1 cellular context compared by ENCODE assay signal in genomic region chr6:4021133-4021861, GRCh38.
TF ChIP-seq lines count a peak whose summit lies in the region.

No MANE protein-coding gene starts in this region.

TF ChIP-seq in HepG2, 621 proteins besides CTCF, POLR2A, EP300 and RAD21 (continued from another document and continues in another):
- TF ChIP-seq, protein P1, sequence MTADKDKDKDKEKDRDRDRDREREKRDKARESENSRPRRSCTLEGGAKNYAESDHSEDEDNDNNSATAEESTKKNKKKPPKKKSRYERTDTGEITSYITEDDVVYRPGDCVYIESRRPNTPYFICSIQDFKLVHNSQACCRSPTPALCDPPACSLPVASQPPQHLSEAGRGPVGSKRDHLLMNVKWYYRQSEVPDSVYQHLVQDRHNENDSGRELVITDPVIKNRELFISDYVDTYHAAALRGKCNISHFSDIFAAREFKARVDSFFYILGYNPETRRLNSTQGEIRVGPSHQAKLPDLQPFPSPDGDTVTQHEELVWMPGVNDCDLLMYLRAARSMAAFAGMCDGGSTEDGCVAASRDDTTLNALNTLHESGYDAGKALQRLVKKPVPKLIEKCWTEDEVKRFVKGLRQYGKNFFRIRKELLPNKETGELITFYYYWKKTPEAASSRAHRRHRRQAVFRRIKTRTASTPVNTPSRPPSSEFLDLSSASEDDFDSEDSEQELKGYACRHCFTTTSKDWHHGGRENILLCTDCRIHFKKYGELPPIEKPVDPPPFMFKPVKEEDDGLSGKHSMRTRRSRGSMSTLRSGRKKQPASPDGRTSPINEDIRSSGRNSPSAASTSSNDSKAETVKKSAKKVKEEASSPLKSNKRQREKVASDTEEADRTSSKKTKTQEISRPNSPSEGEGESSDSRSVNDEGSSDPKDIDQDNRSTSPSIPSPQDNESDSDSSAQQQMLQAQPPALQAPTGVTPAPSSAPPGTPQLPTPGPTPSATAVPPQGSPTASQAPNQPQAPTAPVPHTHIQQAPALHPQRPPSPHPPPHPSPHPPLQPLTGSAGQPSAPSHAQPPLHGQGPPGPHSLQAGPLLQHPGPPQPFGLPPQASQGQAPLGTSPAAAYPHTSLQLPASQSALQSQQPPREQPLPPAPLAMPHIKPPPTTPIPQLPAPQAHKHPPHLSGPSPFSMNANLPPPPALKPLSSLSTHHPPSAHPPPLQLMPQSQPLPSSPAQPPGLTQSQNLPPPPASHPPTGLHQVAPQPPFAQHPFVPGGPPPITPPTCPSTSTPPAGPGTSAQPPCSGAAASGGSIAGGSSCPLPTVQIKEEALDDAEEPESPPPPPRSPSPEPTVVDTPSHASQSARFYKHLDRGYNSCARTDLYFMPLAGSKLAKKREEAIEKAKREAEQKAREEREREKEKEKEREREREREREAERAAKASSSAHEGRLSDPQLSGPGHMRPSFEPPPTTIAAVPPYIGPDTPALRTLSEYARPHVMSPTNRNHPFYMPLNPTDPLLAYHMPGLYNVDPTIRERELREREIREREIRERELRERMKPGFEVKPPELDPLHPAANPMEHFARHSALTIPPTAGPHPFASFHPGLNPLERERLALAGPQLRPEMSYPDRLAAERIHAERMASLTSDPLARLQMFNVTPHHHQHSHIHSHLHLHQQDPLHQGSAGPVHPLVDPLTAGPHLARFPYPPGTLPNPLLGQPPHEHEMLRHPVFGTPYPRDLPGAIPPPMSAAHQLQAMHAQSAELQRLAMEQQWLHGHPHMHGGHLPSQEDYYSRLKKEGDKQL (CRISPR knock-in tag; IDR thresholded peaks at IDR 0.05; ENCODE audit: low read depth), result no peak
- peak; percentile 55; the same call in 1 of the 2 replicates for TF ChIP-seq PAXIP1 (CRISPR knock-in tag; conservative IDR thresholded peaks at IDR 0.05)
- TF ChIP-seq ZBTB1 (CRISPR knock-in tag; IDR thresholded peaks at IDR 0.05; ENCODE audit: borderline replicate concordance), result no peak
- TF ChIP-seq ZNF24 (IDR thresholded peaks at IDR 0.05), result no peak
- TF ChIP-seq MED8 (CRISPR knock-in tag; IDR thresholded peaks at IDR 0.05; ENCODE audit: insufficient replicate concordance), result peak; percentile 49
- TF ChIP-seq KMT2B (CRISPR knock-in tag; IDR thresholded peaks at IDR 0.05), result peak; percentile 93
- peak; percentile 99 for TF ChIP-seq YY1 (IDR thresholded peaks at IDR 0.05; ENCODE audit: insufficient read depth, insufficient replicate concordance, low read depth, low read length)
- TF ChIP-seq KLF6 (CRISPR knock-in tag; IDR thresholded peaks at IDR 0.05), result peak; percentile 64
- TF ChIP-seq, protein P2, sequence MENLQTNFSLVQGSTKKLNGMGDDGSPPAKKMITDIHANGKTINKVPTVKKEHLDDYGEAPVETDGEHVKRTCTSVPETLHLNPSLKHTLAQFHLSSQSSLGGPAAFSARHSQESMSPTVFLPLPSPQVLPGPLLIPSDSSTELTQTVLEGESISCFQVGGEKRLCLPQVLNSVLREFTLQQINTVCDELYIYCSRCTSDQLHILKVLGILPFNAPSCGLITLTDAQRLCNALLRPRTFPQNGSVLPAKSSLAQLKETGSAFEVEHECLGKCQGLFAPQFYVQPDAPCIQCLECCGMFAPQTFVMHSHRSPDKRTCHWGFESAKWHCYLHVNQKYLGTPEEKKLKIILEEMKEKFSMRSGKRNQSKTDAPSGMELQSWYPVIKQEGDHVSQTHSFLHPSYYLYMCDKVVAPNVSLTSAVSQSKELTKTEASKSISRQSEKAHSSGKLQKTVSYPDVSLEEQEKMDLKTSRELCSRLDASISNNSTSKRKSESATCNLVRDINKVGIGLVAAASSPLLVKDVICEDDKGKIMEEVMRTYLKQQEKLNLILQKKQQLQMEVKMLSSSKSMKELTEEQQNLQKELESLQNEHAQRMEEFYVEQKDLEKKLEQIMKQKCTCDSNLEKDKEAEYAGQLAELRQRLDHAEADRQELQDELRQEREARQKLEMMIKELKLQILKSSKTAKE (CRISPR knock-in tag; IDR thresholded peaks at IDR 0.05; ENCODE audit: borderline replicate concordance), result peak; percentile 70
- peak; percentile 83; the same call in 1 of the 2 replicates for TF ChIP-seq REL (CRISPR knock-in tag; conservative IDR thresholded peaks at IDR 0.05)
- peak; percentile 78; the same call in 1 of the 2 replicates for TF ChIP-seq ZNF354B (CRISPR knock-in tag; IDR thresholded peaks at IDR 0.05)
- peak; percentile 44; the same call in 1 of the 2 replicates for TF ChIP-seq FOXA3 (CRISPR knock-in tag; IDR thresholded peaks at IDR 0.05)
- TF ChIP-seq SOX6 (IDR thresholded peaks at IDR 0.05), result no peak
- TF ChIP-seq SOX6 (CRISPR knock-in tag; IDR thresholded peaks at IDR 0.05), result peak; percentile 69
- TF ChIP-seq MAFG (CRISPR knock-in tag; IDR thresholded peaks at IDR 0.05), result no peak
- TF ChIP-seq ZNF839 (CRISPR knock-in tag; IDR thresholded peaks at IDR 0.05; ENCODE audit: borderline replicate concordance), result no peak
- TF ChIP-seq SRSF1 (optimal IDR thresholded peaks at IDR 0.05; ENCODE audit: low read depth, low read length), result peak; percentile 96
- peak; percentile 80 for TF ChIP-seq SP2 (CRISPR knock-in tag; IDR thresholded peaks at IDR 0.05)
- TF ChIP-seq HOXD1 (CRISPR knock-in tag; IDR thresholded peaks at IDR 0.05), result peak; percentile 85
- TF ChIP-seq U2AF2 (IDR thresholded peaks at IDR 0.05; ENCODE audit: low read depth, low read length), result no peak
- peak; percentile 44 for TF ChIP-seq SKI (IDR thresholded peaks at IDR 0.05; ENCODE audit: partially characterized antibody)
- TF ChIP-seq, protein P3, sequence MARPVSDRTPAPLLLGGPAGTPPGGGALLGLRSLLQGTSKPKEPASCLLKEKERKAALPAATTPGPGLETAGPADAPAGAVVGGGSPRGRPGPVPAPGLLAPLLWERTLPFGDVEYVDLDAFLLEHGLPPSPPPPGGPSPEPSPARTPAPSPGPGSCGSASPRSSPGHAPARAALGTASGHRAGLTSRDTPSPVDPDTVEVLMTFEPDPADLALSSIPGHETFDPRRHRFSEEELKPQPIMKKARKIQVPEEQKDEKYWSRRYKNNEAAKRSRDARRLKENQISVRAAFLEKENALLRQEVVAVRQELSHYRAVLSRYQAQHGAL (CRISPR knock-in tag; IDR thresholded peaks at IDR 0.05; ENCODE audit: not compliant biosample characterization), result peak; percentile 67
- TF ChIP-seq MIER3 (CRISPR knock-in tag; IDR thresholded peaks at IDR 0.05; ENCODE audit: borderline replicate concordance), result 0 out of 2 replicates have a peak, but pooled peaks have one; percentile 30
- peak; percentile 55 for TF ChIP-seq ERF (CRISPR knock-in tag; IDR thresholded peaks at IDR 0.05)
- peak; percentile 70; the same call in 1 of the 2 replicates for TF ChIP-seq TIGD3 (CRISPR knock-in tag; IDR thresholded peaks at IDR 0.05; ENCODE audit: borderline replicate concordance)
- TF ChIP-seq CEBPB (IDR thresholded peaks at IDR 0.05; ENCODE audit: borderline replicate concordance, low read depth, low read length), result no peak
- TF ChIP-seq HNF4A (CRISPR knock-in tag; IDR thresholded peaks at IDR 0.05), result peak; percentile 49; the same call in 1 of the 2 replicates
- peak; percentile 79; the same call in 1 of the 2 replicates for TF ChIP-seq ZNF17 (CRISPR knock-in tag; IDR thresholded peaks at IDR 0.05)
- peak; percentile 46 for TF ChIP-seq NCOA2 (CRISPR knock-in tag; IDR thresholded peaks at IDR 0.05)
- no peak for TF ChIP-seq HOXA7 (CRISPR knock-in tag; IDR thresholded peaks at IDR 0.05)
- no peak for TF ChIP-seq ZNF138 (CRISPR knock-in tag; IDR thresholded peaks at IDR 0.05; ENCODE audit: low read depth)
- peak; percentile 44; the same call in 1 of the 2 replicates for TF ChIP-seq ZNF292 (CRISPR knock-in tag; IDR thresholded peaks at IDR 0.05; ENCODE audit: borderline replicate concordance, low read depth)
- peak; percentile 18; the same call in 1 of the 2 replicates for TF ChIP-seq ZSCAN30 (CRISPR knock-in tag; IDR thresholded peaks at IDR 0.05)
- TF ChIP-seq ZNF281 (CRISPR knock-in tag; IDR thresholded peaks at IDR 0.05; ENCODE audit: borderline replicate concordance), result no peak; the same call in 1 of the 2 replicates
- TF ChIP-seq, protein P4, sequence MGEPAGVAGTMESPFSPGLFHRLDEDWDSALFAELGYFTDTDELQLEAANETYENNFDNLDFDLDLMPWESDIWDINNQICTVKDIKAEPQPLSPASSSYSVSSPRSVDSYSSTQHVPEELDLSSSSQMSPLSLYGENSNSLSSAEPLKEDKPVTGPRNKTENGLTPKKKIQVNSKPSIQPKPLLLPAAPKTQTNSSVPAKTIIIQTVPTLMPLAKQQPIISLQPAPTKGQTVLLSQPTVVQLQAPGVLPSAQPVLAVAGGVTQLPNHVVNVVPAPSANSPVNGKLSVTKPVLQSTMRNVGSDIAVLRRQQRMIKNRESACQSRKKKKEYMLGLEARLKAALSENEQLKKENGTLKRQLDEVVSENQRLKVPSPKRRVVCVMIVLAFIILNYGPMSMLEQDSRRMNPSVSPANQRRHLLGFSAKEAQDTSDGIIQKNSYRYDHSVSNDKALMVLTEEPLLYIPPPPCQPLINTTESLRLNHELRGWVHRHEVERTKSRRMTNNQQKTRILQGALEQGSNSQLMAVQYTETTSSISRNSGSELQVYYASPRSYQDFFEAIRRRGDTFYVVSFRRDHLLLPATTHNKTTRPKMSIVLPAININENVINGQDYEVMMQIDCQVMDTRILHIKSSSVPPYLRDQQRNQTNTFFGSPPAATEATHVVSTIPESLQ (CRISPR knock-in tag; conservative IDR thresholded peaks at IDR 0.05), result no peak
- TF ChIP-seq SPEN (CRISPR knock-in tag; IDR thresholded peaks at IDR 0.05; ENCODE audit: low read depth), result peak; percentile 94
- TF ChIP-seq GFI1 (CRISPR knock-in tag; IDR thresholded peaks at IDR 0.05; ENCODE audit: borderline replicate concordance), result no peak; the same call in 1 of the 2 replicates
- TF ChIP-seq ATF2 (CRISPR knock-in tag; IDR thresholded peaks at IDR 0.05), result no peak; the same call in 1 of the 2 replicates
- peak; percentile 80 for TF ChIP-seq TFDP2 (CRISPR knock-in tag; IDR thresholded peaks at IDR 0.05)
- TF ChIP-seq IRX3 (CRISPR knock-in tag; IDR thresholded peaks at IDR 0.05; ENCODE audit: borderline replicate concordance, low read depth), result peak; percentile 97
